In genomic region chr17:9116861-9117568, GRCh38 we compare ENCODE assay signal across 15 cellular contexts.
"Had no signal": no experiment of that assay in that cellular context is flagged by ENCODE, and none has a peak within 500 bp of the region (broad histone marks: within the 10 kb centered on the region; RNA-seq: fewer than 3 reads in every experiment).

No MANE protein-coding gene starts in this region.

- H3K27me3 ChIP-seq: heart left ventricle, transverse colon had no signal

- H3K4me3 Mint-ChIP-seq: activated B cell treated with CpG ODN at 0.5 μM for 24 hours; memory B cell; T-helper 1 cell treated with Interleukin-12 subunit alpha and Interleukin-12 subunit beta and Interleukin-4 antibody, amounts not matched to agents 30 μg/mL and 1 μg/mL, for 36 hours had no signal

- H3K4me1 Mint-ChIP-seq: memory B cell had no signal

- H3K27ac ChIP-seq: left lung had no signal

- H3K4me3 ChIP-seq: heart left ventricle, left lung, smooth muscle cell, transverse colon had no signal

- ATAC-seq: heart left ventricle, left lung had no signal

- H3K27me3 Mint-ChIP-seq: brain had no signal

- H3K36me3 ChIP-seq: heart left ventricle, left lung, transverse colon had no signal

- DNase-seq: activated B cell treated with CpG ODN at 0.5 μM for 24 hours; activated T-cell treated with anti-CD3 and anti-CD28 coated beads, Interleukin-2, amount 50 U/mL, for 1 hour; amniotic stem cell; dermis blood vessel endothelial cell; foreskin melanocyte; heart left ventricle; islet precursor cell; left lung; transverse colon had no signal

- H3K27ac Mint-ChIP-seq: activated B cell treated with CpG ODN at 0.5 μM for 24 hours; memory B cell; T-helper 1 cell treated with Interleukin-12 subunit alpha and Interleukin-12 subunit beta and Interleukin-4 antibody, amounts not matched to agents 30 μg/mL and 1 μg/mL, for 36 hours had no signal

- H3K36me3 Mint-ChIP-seq: activated naive CD4-positive, alpha-beta T cell treated with anti-CD3 and anti-CD28 coated beads, Interleukin-2, amount 50 U/mL, for 72 hours; stimulated activated effector memory CD8-positive, alpha-beta T cell treated with anti-CD3 and anti-CD28 coated beads, Interleukin-12 subunit alpha, Interleukin-12 subunit beta, amount 100 ng/mL, for 72 hours had no signal

- H3K9me3 ChIP-seq: transverse colon had no signal

- H3K9me3 Mint-ChIP-seq: memory B cell; stimulated activated effector memory CD8-positive, alpha-beta T cell treated with anti-CD3 and anti-CD28 coated beads, Interleukin-12 subunit alpha, Interleukin-12 subunit beta, amount 100 ng/mL, for 72 hours had no signal
